ENCODE assay signal across 8 cellular contexts in genomic region chr2:37877457-37878315, GRCh38. TPM values are rescaled to one million over a fixed set of nuclear protein-coding genes. Genes with fewer than 3 reads are reported as not detected.
DNase-seq lines count a peak whose midpoint lies in the region; ATAC-seq and TF ChIP-seq lines count a peak whose summit lies in the region.

No MANE protein-coding gene starts in this region.

- H3K36me3 Mint-ChIP-seq in brain, result no peaks in the 10 kb centered on the region
- H3K36me3 Mint-ChIP-seq in stimulated activated naive CD8-positive, alpha-beta T cell treated with anti-CD3 and anti-CD28 coated beads, Interleukin-15, Interleukin-2, amounts not matched to agents 100 ng/mL and 50 ng/mL, for 24 hours (ENCODE audit: low read depth), result no peaks in the 10 kb centered on the region

- peaks cover 38% of the 10 kb centered on the region for H3K4me1 Mint-ChIP-seq in brain
- H3K4me1 Mint-ChIP-seq in stimulated activated naive CD8-positive, alpha-beta T cell treated with anti-CD3 and anti-CD28 coated beads, Interleukin-15, Interleukin-2, amounts not matched to agents 100 ng/mL and 50 ng/mL, for 24 hours (ENCODE audit: low read depth), result peaks cover 21% of the 10 kb centered on the region

- ATAC-seq in HG03342 (IDR thresholded peaks at IDR 0.05; ENCODE audit: unreplicated experiment), result peak; percentile 40
- no peak for ATAC-seq in GM19351 (IDR thresholded peaks at IDR 0.05; ENCODE audit: unreplicated experiment)

- peak; percentile 85 to 88 for TF ChIP-seq CTCF in brain (conservative IDR thresholded peaks at IDR 0.05)

- H3K27me3 Mint-ChIP-seq in brain, result peaks cover 11% of the 10 kb centered on the region
- H3K27me3 Mint-ChIP-seq in stimulated activated naive CD8-positive, alpha-beta T cell treated with anti-CD3 and anti-CD28 coated beads, Interleukin-15, Interleukin-2, amounts not matched to agents 100 ng/mL and 50 ng/mL, for 24 hours, result peaks cover 20% of the 10 kb centered on the region

- DNase-seq in NCI-H1436 (lab: John Stamatoyannopoulos, UW) (peak; percentile 61), NCI-H1436 treated with DMSO at 0.1 percent for 48 hours (lab: John Stamatoyannopoulos, UW) (no peak), NCI-H774 (lab: John Stamatoyannopoulos, UW) (peak; percentile 66), inferior parietal cortex (ENCODE audit: extremely low spot score) (peak; percentile 87)

- peak overlapping the region; percentile 57 to 90 (median 71) for H3K27ac Mint-ChIP-seq in brain
- peak overlapping the region; percentile 23 for H3K27ac Mint-ChIP-seq in stimulated activated naive CD8-positive, alpha-beta T cell treated with anti-CD3 and anti-CD28 coated beads, Interleukin-15, Interleukin-2, amounts not matched to agents 100 ng/mL and 50 ng/mL, for 24 hours

- H3K4me3 Mint-ChIP-seq in brain, result peak overlapping the region; percentile 31 to 64 (median 59)
- H3K4me3 Mint-ChIP-seq in stimulated activated naive CD8-positive, alpha-beta T cell treated with anti-CD3 and anti-CD28 coated beads, Interleukin-15, Interleukin-2, amounts not matched to agents 100 ng/mL and 50 ng/mL, for 24 hours, result peak overlapping the region; percentile 7

- H3K9me3 Mint-ChIP-seq in brain, result peaks cover 0 to 5% (median 0%) of the 10 kb centered on the region in 5 experiments
- H3K9me3 Mint-ChIP-seq in stimulated activated naive CD8-positive, alpha-beta T cell treated with anti-CD3 and anti-CD28 coated beads, Interleukin-15, Interleukin-2, amounts not matched to agents 100 ng/mL and 50 ng/mL, for 24 hours, result no peaks in the 10 kb centered on the region

RNA-seq across cellular contexts. Expression of gene RMDN2, which starts 47.4 kb away (rescaled TPM):
- 0.53 TPM for polyA plus RNA-seq in brain (ENCODE audit: insufficient read depth, low read depth, low replicate concordance)
